11 cellular contexts compared by ENCODE assay signal in genomic region chr5:8843766-8844165, GRCh38.
DNase-seq lines count a peak whose midpoint lies in the region; ATAC-seq and TF ChIP-seq lines count a peak whose summit lies in the region.
"Had no signal": no experiment of that assay in that cellular context is flagged by ENCODE, and none has a peak within 500 bp of the region (broad histone marks: within the 10 kb centered on the region; RNA-seq: fewer than 3 reads in every experiment).

No MANE protein-coding gene starts in this region.

- H3K4me1 ChIP-seq in upper lobe of right lung: no peaks in the 10 kb centered on the region
- H3K4me1 ChIP-seq: A549 had no signal

- DNase-seq in NCI-H2029 (lab: John Stamatoyannopoulos, UW): peak; percentile 27
- no peak for DNase-seq in NCI-H2029 treated with DMSO at 0.1 percent for 48 hours (lab: John Stamatoyannopoulos, UW)
- peak; percentile 73 to 83 for DNase-seq in cardiac fibroblast (ENCODE audit: low read depth in 2 of 2)
- no peak for DNase-seq in upper lobe of right lung
- DNase-seq in activated naive CD4-positive, alpha-beta T cell treated with anti-CD3 and anti-CD28 coated beads, Interleukin-2, amount 50 U/mL, for 72 hours (ENCODE audit: low spot score in 2 of 2): no peak
- no peak for DNase-seq in germinal center (ENCODE audit: low spot score)
- DNase-seq: effector CD4-positive, alpha-beta T cell had no signal

- intact Hi-C loops in upper lobe of right lung (cut with DNase I): no loop called here

- no peak overlapping the region for H3K4me3 ChIP-seq in cardiac fibroblast (replicated peaks in 1 of 2; ENCODE audit: low read depth in 2 of 2, low read length in 2 of 2)
- H3K4me3 ChIP-seq in upper lobe of right lung: no peak overlapping the region
- H3K4me3 ChIP-seq: A549 had no signal

- peaks cover 13 to 20% of the 10 kb centered on the region in 2 donors for H3K9me3 Mint-ChIP-seq in activated naive CD4-positive, alpha-beta T cell treated with anti-CD3 and anti-CD28 coated beads, Interleukin-2, amount 50 U/mL, for 72 hours

- no peaks in the 10 kb centered on the region for H3K36me3 ChIP-seq in upper lobe of right lung

- H3K27ac ChIP-seq in layer of hippocampus (ENCODE audit: low read depth, low read length) (peak overlapping the region; percentile 71), upper lobe of right lung (peak overlapping the region; percentile 38)
- H3K27ac ChIP-seq: A549 had no signal

- no peak overlapping the region for H3K27ac Mint-ChIP-seq in activated naive CD4-positive, alpha-beta T cell treated with anti-CD3 and anti-CD28 coated beads, Interleukin-2, amount 50 U/mL, for 72 hours

- H3K9me3 ChIP-seq in upper lobe of right lung: no peaks in the 10 kb centered on the region
- H3K9me3 ChIP-seq: A549 had no signal

- ATAC-seq in upper lobe of right lung: peak; percentile 40
- ATAC-seq in HG03432 (IDR thresholded peaks at IDR 0.05; ENCODE audit: unreplicated experiment): no peak
- no peak for ATAC-seq in activated naive CD4-positive, alpha-beta T cell treated with anti-CD3 and anti-CD28 coated beads, Interleukin-2, amount 50 U/mL, for 72 hours
- ATAC-seq: Panc1 had no signal

- H3K36me3 Mint-ChIP-seq in activated naive CD4-positive, alpha-beta T cell treated with anti-CD3 and anti-CD28 coated beads, Interleukin-2, amount 50 U/mL, for 72 hours: peaks cover 4 to 7% of the 10 kb centered on the region in 2 donors

- TF ChIP-seq CTCF in cardiac fibroblast (IDR thresholded peaks at IDR 0.05; ENCODE audit: low read depth, low read length): no peak
- no peak for TF ChIP-seq CTCF in upper lobe of right lung (IDR thresholded peaks at IDR 0.05)

- H3K27me3 ChIP-seq in layer of hippocampus (ENCODE audit: control insufficient read depth, insufficient read depth, low read length) (no peaks in the 10 kb centered on the region), upper lobe of right lung (no peaks in the 10 kb centered on the region)

Comparison
In these comparisons a context has a peak if more than half of its experiments do, and no peak if none do; other contexts are left out.
1. DNase-seq: peak in NCI-H2029 (single experiment) and cardiac fibroblast (2 of 2); none in NCI-H2029 treated with DMSO at 0.1 percent for 48 hours (single experiment), upper lobe of right lung (single experiment), activated naive CD4-positive, alpha-beta T cell treated with anti-CD3 and anti-CD28 coated beads, Interleukin-2, amount 50 U/mL, for 72 hours (0 of 2) and germinal center (single experiment).